Comparison of ENCODE assay signal across 29 cellular contexts in genomic region chr11:57596266-57596885, GRCh38. TPM values are rescaled to one million over a fixed set of nuclear protein-coding genes. Genes with fewer than 3 reads are reported as not detected.
DNase-seq lines count a peak whose midpoint lies in the region; FAIRE-seq and TF ChIP-seq lines count a peak whose summit lies in the region.
"Had no signal": no experiment of that assay in that cellular context is flagged by ENCODE, and none has a peak within 500 bp of the region (broad histone marks: within the 10 kb centered on the region; RNA-seq: fewer than 3 reads in every experiment).

No MANE protein-coding gene starts in this region.

- DNase-seq in GM23248 (no peak), H1 (ENCODE audit: low read depth in 1 of 2, low spot score in 2 of 2) (no peak), RCC 7860 (ENCODE audit: low spot score) (no peak), A172 (ENCODE audit: low spot score) (no peak)
- no peak for DNase-seq in stimulated activated naive CD4-positive, alpha-beta T cell treated with Interleukin-2 at 50 U/mL for 16 hours (lab: John Stamatoyannopoulos, UW)
- DNase-seq in activated CD4-positive, alpha-beta T cell treated with anti-CD3 and anti-CD28 coated beads, Interleukin-2, amount 50 U/mL, for 4 hours: no peak
- DNase-seq: ACHN; activated naive CD4-positive, alpha-beta T cell treated with anti-CD3 and anti-CD28 coated beads, Interleukin-2, amount 10 ng/mL, durations not matched to agents 7 days and 5 days; activated T-cell treated with anti-CD3 and anti-CD28 coated beads, Interleukin-2, amount 50 U/mL, for 72 hours; aorta; COR-L47; DMS79 treated with DMSO at 0.1 percent for 48 hours; foreskin keratinocyte; naive B cell; NCI-H510A; PC-9; stimulated activated CD4-positive, alpha-beta T cell treated with anti-CD3 and anti-CD28 coated beads, Interleukin-2, amount 100 ng/mL, for 48 hours; stimulated activated naive B cell treated with anti-CD40 and anti-IgM and Interleukin-4, amounts not matched to agents 10 μg/mL and 1 μg/mL and 100 μg/mL, for 72 hours; T-cell had no signal

- no peak overlapping the region for H4K5ac ChIP-seq in H1 (ENCODE audit: insufficient read length, low read depth, low read length)

- no peak for TF ChIP-seq EP300 in H1 (IDR thresholded peaks at IDR 0.05; ENCODE audit: borderline replicate concordance in 1 of 2, low read depth in 2 of 2, low read length in 2 of 2)

- no peak overlapping the region for H2BK15ac ChIP-seq in H1 (ENCODE audit: low read length)

- no peak overlapping the region; the same call in 1 of the 2 replicates for H2BK5ac ChIP-seq in H1 (ENCODE audit: low read depth, low read length)

- in situ Hi-C loops in GM23248 (cut with MboI): no loop called here

- H3K56ac ChIP-seq in H1 (replicated peaks; ENCODE audit: insufficient read length, low read depth, low read length): no peak overlapping the region

- no peak overlapping the region for H2BK20ac ChIP-seq in H1 (ENCODE audit: low read length)

- TF ChIP-seq CTCF in H1 (IDR thresholded peaks at IDR 0.05; ENCODE audit: control extremely low read depth in 1 of 3, insufficient read depth in 1 of 3, low read depth in 1 of 3, low read length in 3 of 3): no peak

- no peak for TF ChIP-seq POLR2A in H1 (IDR thresholded peaks at IDR 0.05; ENCODE audit: control extremely low read depth in 1 of 2, low read depth in 2 of 2, low read length in 2 of 2)

- peak overlapping the region; percentile 0 for H2BK120ac ChIP-seq in H1 (replicated peaks; ENCODE audit: low read depth, low read length)

- POLR2A ChIA-PET in H1 (lab: Charles Lee; ENCODE audit: partially characterized antibody): interaction anchor here (0.6 to 51.1 kb wide), 10 partner anchors 9 to 434 kb away, joined by 3 to 1546 read pairs (median 4); partner anchors contain the start of genes CLP1, UBE2L6 and YPEL4

- H2AFZ ChIP-seq in GM23248: peak overlapping the region; percentile 91; the same call in 1 of the 2 replicates
- no peak overlapping the region for H2AFZ ChIP-seq in H1 (ENCODE audit: low read length)
- H2AFZ ChIP-seq: PC-9 had no signal

- no peaks in the 10 kb centered on the region for H3K79me1 ChIP-seq in H1 (ENCODE audit: low read depth, low read length)

- H3K27ac ChIP-seq in GM23248: no peak overlapping the region
- H3K27ac ChIP-seq in H1 (ENCODE audit: low read depth, low read length): no peak overlapping the region; the same call in 1 of the 2 replicates
- H3K27ac ChIP-seq in mesodermal cell (ENCODE audit: low read depth, low read length, severe bottlenecking): peak overlapping the region; percentile 92
- H3K27ac ChIP-seq in skeletal muscle tissue (ENCODE audit: low read depth, low read length): peak overlapping the region; percentile 87
- H3K27ac ChIP-seq: BLaER1, foreskin keratinocyte, HL-60, PC-9 had no signal

- H3K4me3 ChIP-seq in GM23248 (no peak overlapping the region), H1 (ENCODE audit: extremely low read depth in 1 of 4, insufficient read depth in 2 of 4, low read depth in 3 of 4, low read length in 4 of 4) (peak overlapping the region in 1 of 4 experiments; percentile 64; a peak in 1 of 8 replicates), mesodermal cell (ENCODE audit: extremely low read depth, insufficient read depth, low read length, poor library complexity, severe bottlenecking) (no peak overlapping the region), skeletal muscle tissue (ENCODE audit: low read length in 3 of 3) (no peak overlapping the region)
- H3K4me3 ChIP-seq: BLaER1, GM12878, PC-9 had no signal

- no peaks in the 10 kb centered on the region for H3K79me2 ChIP-seq in GM23248 (ENCODE audit: insufficient read depth)
- no peaks in the 10 kb centered on the region; a peak in 3 of 4 replicates for H3K79me2 ChIP-seq in H1 (ENCODE audit: control insufficient read depth in 1 of 2, insufficient read depth in 2 of 2, low read length in 2 of 2)

- no peaks in the 10 kb centered on the region for H3K27me3 ChIP-seq in GM23248 (replicated peaks; ENCODE audit: insufficient read depth)
- H3K27me3 ChIP-seq in H1 (replicated peaks in 1 of 4; ENCODE audit: control insufficient read depth in 3 of 4, extremely low read depth in 1 of 4, insufficient read depth in 3 of 4, low read length in 3 of 4): no peaks in the 10 kb centered on the region
- H3K27me3 ChIP-seq in skeletal muscle tissue (ENCODE audit: control insufficient read depth in 3 of 3, insufficient read depth in 3 of 3, low read length in 3 of 3): peaks cover 0 to 10% (median 4%) of the 10 kb centered on the region in 3 donors
- H3K27me3 ChIP-seq: ovary had no signal

- H4K20me1 ChIP-seq in GM23248 (ENCODE audit: insufficient read depth): no peaks in the 10 kb centered on the region
- no peaks in the 10 kb centered on the region for H4K20me1 ChIP-seq in H1 (replicated peaks in 1 of 2; ENCODE audit: control insufficient read depth in 1 of 2, insufficient read depth in 2 of 2, low read length in 2 of 2)
- H4K20me1 ChIP-seq: BLaER1 had no signal

- 0 out of 2 replicates have a peak overlapping the region, but pooled peaks have one; percentile 27 for H3K18ac ChIP-seq in H1 (ENCODE audit: extremely low read depth, low read length)

- FAIRE-seq in H1 (lab: Jason Lieb, UNC) (no peak), RCC 7860 (lab: Jason Lieb, UNC) (no peak)
- FAIRE-seq: GM12878, keratinocyte, TTC549 had no signal

- H2AK5ac ChIP-seq in H1 (ENCODE audit: low read depth, low read length): no peak overlapping the region

- CTCF ChIA-PET in H1 (lab: Charles Lee; ENCODE audit: partially characterized antibody): interaction anchor here (0.6 to 20.2 kb wide), 9 partner anchors 9 to 289 kb away, joined by 3 to 286 read pairs (median 4); partner anchors contain the start of gene UBE2L6

- no peak overlapping the region for H3K9ac ChIP-seq in GM23248
- no peak overlapping the region for H3K9ac ChIP-seq in H1 (replicated peaks in 1 of 4; ENCODE audit: extremely low read depth in 1 of 4, low read depth in 3 of 4, low read length in 3 of 4)
- H3K9ac ChIP-seq in skeletal muscle tissue (ENCODE audit: low read depth in 1 of 3, low read length in 3 of 3): no peak overlapping the region
- H3K9ac ChIP-seq: BLaER1 had no signal

- H3K4me2 ChIP-seq in GM23248 (ENCODE audit: unreplicated experiment) (no peak overlapping the region), H1 (ENCODE audit: insufficient read depth in 1 of 2, low read depth in 2 of 2, low read length in 2 of 2) (peak overlapping the region; percentile 76 to 91; a peak in 2 of 4 replicates)
- H3K4me2 ChIP-seq: PC-9 had no signal

- peak overlapping the region; percentile 53; the same call in 1 of the 2 replicates for H2BK12ac ChIP-seq in H1 (ENCODE audit: low read depth, low read length)

- no peak overlapping the region for H3K14ac ChIP-seq in H1 (ENCODE audit: insufficient read length)

- no peak overlapping the region for H4K8ac ChIP-seq in H1 (ENCODE audit: extremely low read depth, insufficient read depth, low read length)

- H3K23me2 ChIP-seq in H1 (ENCODE audit: low read depth, low read length): peaks cover 7% of the 10 kb centered on the region

- H3K36me3 ChIP-seq in GM23248 (ENCODE audit: low read depth): no peaks in the 10 kb centered on the region
- 0 out of 8 replicates have a peak, but pooled peaks cover 0 to 2% (median 0%) of the 10 kb centered on the region in 4 experiments for H3K36me3 ChIP-seq in H1 (ENCODE audit: control insufficient read depth in 2 of 4, insufficient read depth in 4 of 4, low read length in 3 of 4)
- peaks cover 11% of the 10 kb centered on the region for H3K36me3 ChIP-seq in mesodermal cell (ENCODE audit: control insufficient read depth, insufficient read depth, low read length)
- peaks cover 0 to 4% (median 0%) of the 10 kb centered on the region in 3 donors for H3K36me3 ChIP-seq in skeletal muscle tissue (ENCODE audit: control insufficient read depth in 3 of 3, insufficient read depth in 3 of 3, low read length in 3 of 3)
- H3K36me3 ChIP-seq: BLaER1, ovary had no signal

- H3F3A ChIP-seq in GM23248 (ENCODE audit: insufficient read depth): peaks cover 12% of the 10 kb centered on the region; the same call in 1 of the 2 replicates

- no peak overlapping the region for H3K23ac ChIP-seq in H1 (ENCODE audit: insufficient read length)

- no peaks in the 10 kb centered on the region for H3K9me2 ChIP-seq in GM23248 (ENCODE audit: insufficient read depth)

- H3K4me1 ChIP-seq in GM23248 (ENCODE audit: insufficient read depth) (peaks cover 11% of the 10 kb centered on the region), H1 (replicated peaks in 1 of 4; ENCODE audit: control insufficient read depth in 3 of 4, insufficient read depth in 4 of 4, low read length in 3 of 4) (peaks cover 7 to 17% (median 11%) of the 10 kb centered on the region in 4 experiments), mesodermal cell (ENCODE audit: control insufficient read depth, insufficient read depth, low read length, poor library complexity, severe bottlenecking) (peaks cover 17% of the 10 kb centered on the region), skeletal muscle tissue (ENCODE audit: control insufficient read depth in 3 of 3, insufficient read depth in 3 of 3, low read length in 3 of 3) (peaks cover 0 to 9% (median 0%) of the 10 kb centered on the region in 3 donors)

- peak overlapping the region; percentile 1 for H4K91ac ChIP-seq in H1 (replicated peaks; ENCODE audit: insufficient read length, low read length)

- 60 to 67% methylated on average over 5 of the region's 5 CpGs for WGBS in GM23248 (ENCODE audit: low coverage in 1 of 2, low lambda C conversion rate in 2 of 2, missing lambda C conversion rate in 2 of 2), 2 experiments
- WGBS in H1 (ENCODE audit: extremely low coverage in 1 of 2, insufficient coverage in 1 of 2, insufficient read length in 1 of 2, insufficient replicate concordance in 2 of 2, low coverage in 1 of 2, low lambda C conversion rate in 2 of 2, missing lambda C conversion rate in 1 of 2), 2 experiments: 83% methylated on average over 5 of the region's 5 CpGs; no CpG with 5 or more reads in 1 of the 2 experiments
- WGBS in mesodermal cell (ENCODE audit: insufficient coverage in 2 of 2), 2 experiments: 74 to 88% methylated on average over 3 to 4 of the region's 5 CpGs

- TF ChIP-seq RAD21 in H1 (IDR thresholded peaks at IDR 0.05 in 1 of 2, conservative IDR thresholded peaks at IDR 0.05 in 1 of 2; ENCODE audit: low read depth in 2 of 2, low read length in 2 of 2): no peak

- no peaks in the 10 kb centered on the region for H3K9me3 ChIP-seq in GM23248 (ENCODE audit: low read depth)
- H3K9me3 ChIP-seq in H1 (ENCODE audit: insufficient read depth in 2 of 2, low read depth in 1 of 2, low read length in 1 of 2): no peaks in the 10 kb centered on the region
- H3K9me3 ChIP-seq in mesodermal cell (ENCODE audit: control insufficient read depth, low read length): no peaks in the 10 kb centered on the region
- no peaks in the 10 kb centered on the region for H3K9me3 ChIP-seq in skeletal muscle tissue (ENCODE audit: control insufficient read depth in 3 of 3, low read length in 3 of 3)
- H3K9me3 ChIP-seq: BLaER1, ovary had no signal

- no peak overlapping the region for H3K4ac ChIP-seq in H1 (replicated peaks; ENCODE audit: insufficient read length, low read depth, low read length)

RNA-seq across cellular contexts. Expression of gene SERPING1, which starts 1.1 kb away (rescaled TPM):
- 98.0 and 147 TPM in 2 replicates for total RNA-seq in GM23248 (2014; rRNA removed; shearing (Covaris generic))
- polyA plus RNA-seq in GM23248 (2016; fragmentation: Nextera tagmentation; extraction: Ambion mirVana) (319 and 327 TPM in 2 replicates), H1 (2011; rRNA removed) (54.8 and 78.8 TPM in 2 replicates)
- total RNA-seq in H1 (2021; fragmentation: NEBNext Ultra II Directional; extraction: Animal tissue kit (Norgen Biotek cat#: 25700)): 50.9 and 57.3 TPM in 2 replicates
- polyA plus RNA-seq in H1 (2011; cell fraction: cytosol; rRNA removed): 37.7 TPM
- 62.1 TPM for polyA plus RNA-seq in H1 (2011; cell fraction: nucleus; rRNA removed)
- polyA plus RNA-seq in H1 (2012, experiment 1 of 2): 56.7 to 76.6 TPM (median 65.9 TPM) in 4 replicates
- 69.6 TPM for polyA plus RNA-seq in H1 (2012, experiment 2 of 2)
- polyA plus RNA-seq in H1 (2013, experiment 1 of 2): 117 TPM
- polyA plus RNA-seq in H1 (2013, experiment 2 of 2): 123 TPM
- 37.0 and 41.9 TPM in 2 replicates for polyA minus RNA-seq in H1 (2011; rRNA and poly(A)+ RNA removed)
- 29.6 TPM for polyA minus RNA-seq in H1 (2011; cell fraction: cytosol; rRNA and poly(A)+ RNA removed)
- polyA minus RNA-seq in H1 (2011; cell fraction: nucleus; rRNA and poly(A)+ RNA removed): 18.7 TPM
- 222 TPM for polyA plus RNA-seq in mesodermal cell (2013, experiment 1 of 2)
- polyA plus RNA-seq in mesodermal cell (2013, experiment 2 of 2): 198 TPM
- 15.1 TPM for total RNA-seq in skeletal muscle tissue
- total RNA-seq in A172 (2014; rRNA removed; shearing (Covaris generic)): 0.74 and 4.8 TPM in 2 replicates
- total RNA-seq: activated T-cell treated with anti-CD3 and anti-CD28 coated beads, Interleukin-2, amount 50 U/mL, for 72 hours had no signal

RNA-seq across cellular contexts. Expression of gene UBE2L6, which starts 28.9 kb away (rescaled TPM):
- total RNA-seq in GM23248 (2014; rRNA removed; shearing (Covaris generic)): 32.8 and 41.5 TPM in 2 replicates
- polyA plus RNA-seq in GM23248 (2016; fragmentation: Nextera tagmentation; extraction: Ambion mirVana): 74.0 and 75.9 TPM in 2 replicates
- 67.8 and 68.1 TPM in 2 replicates for total RNA-seq in H1 (2021; fragmentation: NEBNext Ultra II Directional; extraction: Animal tissue kit (Norgen Biotek cat#: 25700))
- polyA plus RNA-seq in H1 (2011; rRNA removed): 89.2 and 94.8 TPM in 2 replicates
- polyA plus RNA-seq in H1 (2011; cell fraction: cytosol; rRNA removed): 92.7 TPM
- polyA plus RNA-seq in H1 (2011; cell fraction: nucleus; rRNA removed): 76.4 TPM
- 85.5 to 104 TPM (median 94.8 TPM) in 4 replicates for polyA plus RNA-seq in H1 (2012, experiment 1 of 2)
- polyA plus RNA-seq in H1 (2012, experiment 2 of 2): 94.0 TPM
- 54.7 TPM for polyA plus RNA-seq in H1 (2013, experiment 1 of 2)
- polyA plus RNA-seq in H1 (2013, experiment 2 of 2): 57.9 TPM
- polyA minus RNA-seq in H1 (2011; rRNA and poly(A)+ RNA removed): 95.5 and 96.0 TPM in 2 replicates
- polyA minus RNA-seq in H1 (2011; cell fraction: cytosol; rRNA and poly(A)+ RNA removed): 37.5 TPM
- polyA minus RNA-seq in H1 (2011; cell fraction: nucleus; rRNA and poly(A)+ RNA removed): 32.1 TPM
- polyA plus RNA-seq in mesodermal cell (2013, experiment 1 of 2): 46.4 TPM
- 40.9 TPM for polyA plus RNA-seq in mesodermal cell (2013, experiment 2 of 2)
- total RNA-seq in skeletal muscle tissue: 15.7 TPM
- total RNA-seq in A172 (2014; rRNA removed; shearing (Covaris generic)): 52.5 and 69.6 TPM in 2 replicates

RNA-seq across cellular contexts. Expression of gene YPEL4, which starts 53.3 kb away (rescaled TPM):
- 1.7 TPM in 1 of 2 replicates, not detected in the other for total RNA-seq in GM23248 (2014; rRNA removed; shearing (Covaris generic))
- polyA plus RNA-seq in GM23248 (2016; fragmentation: Nextera tagmentation; extraction: Ambion mirVana) (0.35 and 0.49 TPM in 2 replicates), H1 (2011; rRNA removed) (0.09 and 0.38 TPM in 2 replicates)
- total RNA-seq in H1 (2021; fragmentation: NEBNext Ultra II Directional; extraction: Animal tissue kit (Norgen Biotek cat#: 25700)): 0.13 TPM in 1 of 2 replicates, not detected in the other
- 0.05 TPM for polyA plus RNA-seq in H1 (2011; cell fraction: cytosol; rRNA removed)
- polyA plus RNA-seq in H1 (2011; cell fraction: nucleus; rRNA removed): 0.19 TPM
- polyA plus RNA-seq in H1 (2012, experiment 1 of 2): 4.7 to 5.7 TPM (median 5.0 TPM) in 4 replicates
- 0.89 TPM for polyA plus RNA-seq in H1 (2012, experiment 2 of 2)
- 0.06 TPM for polyA plus RNA-seq in H1 (2013, experiment 1 of 2)
- 0.06 TPM for polyA plus RNA-seq in H1 (2013, experiment 2 of 2)
- polyA minus RNA-seq in H1 (2011; rRNA and poly(A)+ RNA removed): 0.07 and 0.19 TPM in 2 replicates
- not detected for polyA minus RNA-seq in H1 (2011; cell fraction: cytosol; rRNA and poly(A)+ RNA removed)
- 0.40 TPM for polyA minus RNA-seq in H1 (2011; cell fraction: nucleus; rRNA and poly(A)+ RNA removed)
- 1.2 TPM for polyA plus RNA-seq in mesodermal cell (2013, experiment 1 of 2)
- 0.96 TPM for polyA plus RNA-seq in mesodermal cell (2013, experiment 2 of 2)
- 0.52 TPM for total RNA-seq in skeletal muscle tissue
- 0.60 and 1.4 TPM in 2 replicates for total RNA-seq in A172 (2014; rRNA removed; shearing (Covaris generic))
- total RNA-seq: foreskin keratinocyte had no signal
- polyA plus RNA-seq: foreskin keratinocyte, keratinocyte had no signal

RNA-seq across cellular contexts. Expression of gene SMTNL1, which starts 59.0 kb away (rescaled TPM):
- total RNA-seq in GM23248 (2014; rRNA removed; shearing (Covaris generic)): not detected in 2 replicates
- polyA plus RNA-seq in GM23248 (2016; fragmentation: Nextera tagmentation; extraction: Ambion mirVana) (not detected in 2 replicates), H1 (2011; rRNA removed) (0.13 and 0.18 TPM in 2 replicates)
- total RNA-seq in H1 (2021; fragmentation: NEBNext Ultra II Directional; extraction: Animal tissue kit (Norgen Biotek cat#: 25700)): not detected in 2 replicates
- polyA plus RNA-seq in H1 (2011; cell fraction: cytosol; rRNA removed): 0.22 TPM
- polyA plus RNA-seq in H1 (2011; cell fraction: nucleus; rRNA removed): 0.23 TPM
- polyA plus RNA-seq in H1 (2012, experiment 1 of 2): 0.31 to 0.55 TPM (median 0.44 TPM) in 4 replicates
- polyA plus RNA-seq in H1 (2012, experiment 2 of 2): 0.26 TPM
- polyA plus RNA-seq in H1 (2013, experiment 1 of 2): 0.24 TPM
- polyA plus RNA-seq in H1 (2013, experiment 2 of 2): 0.11 TPM
- not detected in 2 replicates for polyA minus RNA-seq in H1 (2011; rRNA and poly(A)+ RNA removed)
- polyA minus RNA-seq in H1 (2011; cell fraction: cytosol; rRNA and poly(A)+ RNA removed): not detected
- polyA minus RNA-seq in H1 (2011; cell fraction: nucleus; rRNA and poly(A)+ RNA removed): not detected
- polyA plus RNA-seq in mesodermal cell (2013, experiment 1 of 2): 6.5 TPM
- polyA plus RNA-seq in mesodermal cell (2013, experiment 2 of 2): 5.8 TPM
- total RNA-seq in skeletal muscle tissue: 69.9 TPM
- not detected in 2 replicates for total RNA-seq in A172 (2014; rRNA removed; shearing (Covaris generic))
- total RNA-seq: activated T-cell treated with anti-CD3 and anti-CD28 coated beads, Interleukin-2, amount 50 U/mL, for 72 hours; aorta; epithelial cell of proximal tubule; foreskin keratinocyte; GM12878; ovary; PC-9; T-cell had no signal
- polyA plus RNA-seq: aorta, foreskin keratinocyte, keratinocyte, ovary, urinary bladder had no signal

Comparison
In these comparisons a context has a peak if more than half of its experiments do, and no peak if none do; other contexts are left out.
1. H3K27ac ChIP-seq: peak in mesodermal cell (single experiment) and skeletal muscle tissue (single experiment); none in GM23248 (single experiment) and H1 (single experiment).